ENCODE assay signal across 8 cellular contexts in genomic region chr2:141911485-141912066, GRCh38.
DNase-seq lines count a peak whose midpoint lies in the region; ATAC-seq, FAIRE-seq and TF ChIP-seq lines count a peak whose summit lies in the region.

No MANE protein-coding gene starts in this region.

- ATAC-seq in A549, result peak; percentile 76 to 81
- ATAC-seq in HG02763 (IDR thresholded peaks at IDR 0.05; ENCODE audit: unreplicated experiment), result peak; percentile 78
- ATAC-seq in upper lobe of right lung, result peak; percentile 53
- ATAC-seq in HG03108 (IDR thresholded peaks at IDR 0.05; ENCODE audit: unreplicated experiment), result no peak

- POLR2A ChIA-PET in A549 (lab: Yijun Ruan, JAX), result no interaction called here

- in situ Hi-C loops in GM13977 (cut with MboI; ENCODE audit: low pct_unique_long_range_greater_than_20kb, low sequenced_read_pairs, unreplicated experiment), result no loop called here

- H3K27me3 ChIP-seq in upper lobe of right lung, result no peaks in the 10 kb centered on the region

- intact Hi-C loops in upper lobe of right lung (cut with DNase I), result no loop called here

- DNase-seq in A549 (ENCODE audit: low read depth in 1 of 2, low spot score in 1 of 2), result peak in 1 of 2 experiments; percentile 41
- no peak for DNase-seq in GM13977 (ENCODE audit: low spot score)
- peak; percentile 16 for DNase-seq in NCI-H226
- peak; percentile 5 for DNase-seq in fibroblast of gingiva (ENCODE audit: low read depth)
- DNase-seq in upper lobe of right lung, result no peak
- DNase-seq in GM19238 (ENCODE audit: insufficient read length, low spot score), result no peak

- TF ChIP-seq EP300 in A549 (IDR thresholded peaks at IDR 0.05), result no peak

- H3K4me3 ChIP-seq in A549 (no peak overlapping the region), upper lobe of right lung (no peak overlapping the region)

- no peak for FAIRE-seq in A549 (lab: Jason Lieb, UNC)

- no peak for TF ChIP-seq POLR2A in A549 (IDR thresholded peaks at IDR 0.05; ENCODE audit: low read length)

- H3K4me1 ChIP-seq in A549 (no peaks in the 10 kb centered on the region), upper lobe of right lung (no peaks in the 10 kb centered on the region)

- CTCF ChIA-PET in A549 (lab: Yijun Ruan, JAX), result interaction anchor here (0.6 to 1.6 kb wide), 8 partner anchors 11 to 169 kb away, joined by 3 to 6 read pairs (median 3); no protein-coding TSS in a partner anchor

- no peaks in the 10 kb centered on the region for H3K36me3 ChIP-seq in upper lobe of right lung

- no peak overlapping the region for H3K27ac ChIP-seq in A549
- H3K27ac ChIP-seq in upper lobe of right lung, result no peak overlapping the region

- WGBS in A549 (ENCODE audit: missing lambda C conversion rate), result 27% methylated on average over 2 of the region's 2 CpGs

- no peak overlapping the region for H3K4me2 ChIP-seq in A549

- H3K9me3 ChIP-seq in A549 (no peaks in the 10 kb centered on the region), upper lobe of right lung (no peaks in the 10 kb centered on the region)

- TF ChIP-seq CTCF in A549 (IDR thresholded peaks at IDR 0.05) (peak; percentile 42), GM13977 (IDR thresholded peaks at IDR 0.05; ENCODE audit: extremely low read depth, insufficient read depth, missing control alignments) (peak; percentile 29), upper lobe of right lung (IDR thresholded peaks at IDR 0.05) (peak; percentile 31)

- TF ChIP-seq RAD21 in A549 (conservative IDR thresholded peaks at IDR 0.05 in 1 of 2, IDR thresholded peaks at IDR 0.05 in 1 of 2), result peak; percentile 25 to 27; a peak in 3 of 5 replicates

TF ChIP-seq in A549, 52 proteins besides CTCF, POLR2A, EP300 and RAD21:
- TF ChIP-seq SMC3 (IDR thresholded peaks at IDR 0.05) (0 out of 3 replicates have a peak, but pooled peaks have one; percentile 15), HOXB13 (CRISPR knock-in tag; IDR thresholded peaks at IDR 0.05; ENCODE audit: low read depth) (no peak)

Comparison
In these comparisons a context has a peak if more than half of its experiments do, and no peak if none do; other contexts are left out.
1. DNase-seq: peak in NCI-H226 (single experiment) and fibroblast of gingiva (single experiment); none in GM13977 (single experiment), upper lobe of right lung (single experiment) and GM19238 (single experiment).
2. Peak in every context shown above with its lines, with median percentiles within 50 percentile points of each other: CTCF ChIP-seq.